Comparison of ENCODE assay signal across 8 cellular contexts in the genomic region with DNA sequence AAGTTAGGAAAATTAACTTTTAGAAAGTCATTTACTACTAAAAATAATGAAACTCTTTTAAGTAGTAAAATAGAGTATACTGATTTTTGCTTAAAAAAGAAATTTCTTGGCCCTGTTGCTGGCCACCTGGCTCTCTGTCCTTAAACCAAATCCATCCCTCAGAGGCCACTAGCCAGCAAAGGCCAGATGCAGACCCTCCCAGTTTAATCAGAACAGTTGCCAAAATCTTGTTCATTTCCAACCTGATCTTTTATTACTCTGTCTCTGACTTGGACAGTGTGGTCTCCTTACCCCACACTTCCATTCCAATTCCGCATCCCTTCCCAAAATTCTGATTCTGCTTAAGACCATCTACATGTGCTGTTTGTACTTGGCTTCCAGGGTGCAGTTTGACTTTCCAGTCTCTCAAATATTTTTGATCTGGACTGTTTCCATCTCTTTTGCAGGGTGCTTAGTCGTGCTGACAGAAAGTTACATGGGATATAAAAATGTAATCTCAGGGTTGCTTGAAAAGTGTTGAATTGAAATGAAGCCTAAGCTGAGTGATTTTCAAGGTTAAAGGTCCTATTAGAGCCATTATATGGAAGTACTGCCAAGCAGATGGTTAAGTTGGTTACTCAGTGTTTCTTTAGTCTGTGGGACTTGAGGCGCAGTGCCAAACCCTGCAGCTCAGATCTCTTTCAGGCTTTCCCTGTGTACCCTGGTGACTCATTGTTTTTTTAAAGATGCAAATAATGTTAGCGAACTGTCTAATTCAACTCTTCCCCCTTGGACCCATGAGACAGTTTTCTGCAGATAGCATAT. TPM values are rescaled to one million over a fixed set of nuclear protein-coding genes. Genes with fewer than 3 reads are reported as not detected.
DNase-seq lines count a peak whose midpoint lies in the region; ATAC-seq and TF ChIP-seq lines count a peak whose summit lies in the region.

No MANE protein-coding gene starts in this region.

- H4K20me1 ChIP-seq in osteoblast (ENCODE audit: insufficient read depth, low read length) = peaks cover 2% of the 10 kb centered on the region

- peak overlapping the region; percentile 58 for H3K27ac ChIP-seq in osteoblast (ENCODE audit: low read depth, low read length)

- ATAC-seq in GM18858 (IDR thresholded peaks at IDR 0.05; ENCODE audit: unreplicated experiment) (peak; percentile 91), HG02885 (IDR thresholded peaks at IDR 0.05; ENCODE audit: poor library complexity, unreplicated experiment) (peak; percentile 90)
- no peak for ATAC-seq in effector memory CD8-positive, alpha-beta T cell (replicated peaks)

- H3K27ac Mint-ChIP-seq in effector memory CD8-positive, alpha-beta T cell = no peak overlapping the region

- no peaks in the 10 kb centered on the region for H3K36me3 ChIP-seq in osteoblast (ENCODE audit: insufficient read depth, low read length)

- DNase-seq in AG08395 (ENCODE audit: low spot score) (peak; percentile 91), NCI-H526 treated with DMSO at 0.1 percent for 48 hours (lab: John Stamatoyannopoulos, UW) (peak; percentile 48), dermis blood vessel endothelial cell (peak; percentile 92), osteoblast (ENCODE audit: insufficient read length, low spot score, missing footprints) (peak; percentile 97), T-helper 9 cell (no peak)
- no peak for DNase-seq in effector memory CD8-positive, alpha-beta T cell

- no peak for TF ChIP-seq CTCF in osteoblast (IDR thresholded peaks at IDR 0.05; ENCODE audit: extremely low read depth, low read depth, low read length)

- no peak overlapping the region for H3K4me3 Mint-ChIP-seq in effector memory CD8-positive, alpha-beta T cell

- no peaks in the 10 kb centered on the region for H3K27me3 ChIP-seq in osteoblast (ENCODE audit: insufficient read depth, low read length)

- H3K4me1 Mint-ChIP-seq in effector memory CD8-positive, alpha-beta T cell (ENCODE audit: low read depth in 2 of 2) = peaks cover 0 to 3% of the 10 kb centered on the region in 2 donors

- H3K4me1 ChIP-seq in osteoblast (ENCODE audit: insufficient read depth, low read length) = peaks cover 41% of the 10 kb centered on the region

- H3K36me3 Mint-ChIP-seq in effector memory CD8-positive, alpha-beta T cell (ENCODE audit: insufficient read depth) = no peaks in the 10 kb centered on the region

- H3K27me3 Mint-ChIP-seq in effector memory CD8-positive, alpha-beta T cell = no peaks in the 10 kb centered on the region

- no peaks in the 10 kb centered on the region for H3K9me3 Mint-ChIP-seq in effector memory CD8-positive, alpha-beta T cell

- no peaks in the 10 kb centered on the region for H3K79me2 ChIP-seq in osteoblast (ENCODE audit: insufficient read depth, low read length)

- peak overlapping the region; percentile 52 for H3K4me2 ChIP-seq in osteoblast (ENCODE audit: insufficient read depth, low read length)

- no peak overlapping the region for H3K4me3 ChIP-seq in osteoblast (ENCODE audit: insufficient read depth, low read length)

- no peak overlapping the region for H2AFZ ChIP-seq in osteoblast (ENCODE audit: low read length)

- no peaks in the 10 kb centered on the region for H3K9me3 ChIP-seq in osteoblast (ENCODE audit: low read depth, low read length)

RNA-seq across cellular contexts. Expression of a gene that starts 18.4 kb away (rescaled TPM):
- 55.7 and 67.2 TPM in 2 replicates for total RNA-seq in dermis blood vessel endothelial cell
- 27.9 and 31.5 TPM in 2 replicates for total RNA-seq in osteoblast

RNA-seq across cellular contexts. Expression of a gene that starts 36.1 kb away (rescaled TPM):
- total RNA-seq in dermis blood vessel endothelial cell (40.7 and 50.8 TPM in 2 replicates), osteoblast (37.3 and 38.0 TPM in 2 replicates)

Comparison
In these comparisons a context has a peak if more than half of its experiments do, and no peak if none do; other contexts are left out.
1. DNase-seq: peak in AG08395 (single experiment), NCI-H526 treated with DMSO at 0.1 percent for 48 hours (single experiment), dermis blood vessel endothelial cell (single experiment) and osteoblast (single experiment); none in T-helper 9 cell (single experiment) and effector memory CD8-positive, alpha-beta T cell (0 of 3).